Comparison of ENCODE assay signal across 16 cellular contexts in genomic region chr12:76595056-76595455, GRCh38. TPM values are rescaled to one million over a fixed set of nuclear protein-coding genes. Genes with fewer than 3 reads are reported as not detected.
A peak's percentile ranks its signal among the peaks of the same experiment; 100 is the strongest.
DNase-seq lines count a peak whose midpoint lies in the region; ATAC-seq, FAIRE-seq and TF ChIP-seq lines count a peak whose summit lies in the region.
"Had no signal": no experiment of that assay in that cellular context is flagged by ENCODE, and none has a peak within 500 bp of the region (broad histone marks: within the 10 kb centered on the region; RNA-seq: fewer than 3 reads in every experiment).

No MANE protein-coding gene starts in this region.

- intact Hi-C loops in left cardiac atrium (cut with DNase I): no loop called here
- intact Hi-C loops in heart right ventricle (cut with DNase I): no loop called here

- H2BK5ac ChIP-seq in H1 (ENCODE audit: low read depth, low read length) (no peak overlapping the region), mesenchymal stem cell (ENCODE audit: low read depth, low read length, poor library complexity, severe bottlenecking) (no peak overlapping the region)

- H3K27ac ChIP-seq in heart right ventricle: no peak overlapping the region
- no peak overlapping the region for H3K27ac ChIP-seq in H1 (ENCODE audit: low read depth, low read length)
- H3K27ac ChIP-seq in mesenchymal stem cell (ENCODE audit: low read length, poor library complexity, severe bottlenecking): no peak overlapping the region
- H3K27ac ChIP-seq: C4-2B had no signal

- CTCF ChIA-PET in H1 (lab: Charles Lee; ENCODE audit: partially characterized antibody): no interaction called here

- no peak for DNase-seq in left cardiac atrium
- DNase-seq in heart right ventricle: no peak
- no peak for DNase-seq in H1 (ENCODE audit: low read depth in 1 of 2, low spot score in 2 of 2)
- DNase-seq in mesenchymal stem cell: no peak
- DNase-seq in CD1c-positive myeloid dendritic cell (ENCODE audit: extremely low spot score): no peak
- no peak for DNase-seq in putamen (ENCODE audit: low spot score)
- DNase-seq: DMS 273 treated with DMSO at 0.1 percent for 48 hours, H9, Kasumi-1, NCI-H1417 treated with DMSO at 0.1 percent for 48 hours, NCI-H2029, NCI-H2171 had no signal

- no peaks in the 10 kb centered on the region for H3K4me1 ChIP-seq in heart right ventricle
- H3K4me1 ChIP-seq in H1 (replicated peaks in 1 of 4; ENCODE audit: control insufficient read depth in 3 of 4, insufficient read depth in 4 of 4, low read length in 3 of 4): no peaks in the 10 kb centered on the region
- no peaks in the 10 kb centered on the region for H3K4me1 ChIP-seq in mesenchymal stem cell (ENCODE audit: control insufficient read depth, insufficient read depth, low read depth, low read length)

- H2BK120ac ChIP-seq in H1 (replicated peaks; ENCODE audit: low read depth, low read length): no peak overlapping the region
- no peak overlapping the region for H2BK120ac ChIP-seq in mesenchymal stem cell (ENCODE audit: low read depth, low read length)

- H3K4me2 ChIP-seq in H1 (ENCODE audit: insufficient read depth in 1 of 2, low read depth in 2 of 2, low read length in 2 of 2) (no peak overlapping the region), mesenchymal stem cell (ENCODE audit: low read length, poor library complexity, severe bottlenecking) (no peak overlapping the region)

- H3K79me2 ChIP-seq in H1 (ENCODE audit: control insufficient read depth in 1 of 2, insufficient read depth in 2 of 2, low read length in 2 of 2): no peaks in the 10 kb centered on the region

- 84 to 86% methylated on average over 2 of the region's 2 CpGs for WGBS in heart right ventricle, 2 donors
- WGBS in H1 (ENCODE audit: extremely low coverage in 1 of 2, insufficient coverage in 1 of 2, insufficient read length in 1 of 2, insufficient replicate concordance in 2 of 2, low coverage in 1 of 2, low lambda C conversion rate in 2 of 2, missing lambda C conversion rate in 1 of 2), 2 experiments: 87% methylated on average over 2 of the region's 2 CpGs; no CpG with 5 or more reads in 1 of the 2 experiments
- WGBS in mesenchymal stem cell: 90% methylated on average over 1 of the region's 2 CpGs

- H2BK20ac ChIP-seq in H1 (ENCODE audit: low read length): no peak overlapping the region

- H2BK15ac ChIP-seq in H1 (ENCODE audit: low read length): no peak overlapping the region
- no peak overlapping the region for H2BK15ac ChIP-seq in mesenchymal stem cell (ENCODE audit: low read depth, poor library complexity, severe bottlenecking)

- no peaks in the 10 kb centered on the region for H3K23me2 ChIP-seq in H1 (ENCODE audit: low read depth, low read length)

- H3K9ac ChIP-seq in H1 (replicated peaks in 1 of 4; ENCODE audit: extremely low read depth in 1 of 4, low read depth in 3 of 4, low read length in 3 of 4) (no peak overlapping the region), mesenchymal stem cell (ENCODE audit: low read length) (peak overlapping the region; percentile 12)

- no peak overlapping the region for H2BK12ac ChIP-seq in H1 (ENCODE audit: low read depth, low read length)
- no peak overlapping the region for H2BK12ac ChIP-seq in mesenchymal stem cell (ENCODE audit: low read length in 2 of 2)

- no peak for TF ChIP-seq POLR2A in H1 (IDR thresholded peaks at IDR 0.05; ENCODE audit: control extremely low read depth in 1 of 2, low read depth in 2 of 2, low read length in 2 of 2)

- no peak for TF ChIP-seq EP300 in H1 (IDR thresholded peaks at IDR 0.05; ENCODE audit: borderline replicate concordance in 1 of 2, low read depth in 2 of 2, low read length in 2 of 2)

- no peak overlapping the region for H3K18ac ChIP-seq in H1 (ENCODE audit: extremely low read depth, low read length)
- H3K18ac ChIP-seq in mesenchymal stem cell (ENCODE audit: low read depth in 1 of 2, low read length in 2 of 2): no peak overlapping the region

- no peak overlapping the region for H4K5ac ChIP-seq in H1 (ENCODE audit: insufficient read length, low read depth, low read length)

- H4K91ac ChIP-seq in H1 (replicated peaks; ENCODE audit: insufficient read length, low read length) (no peak overlapping the region), mesenchymal stem cell (ENCODE audit: low read length) (no peak overlapping the region)

- H3K9me3 ChIP-seq in heart right ventricle: peaks cover 0 to 2% (median 0%) of the 10 kb centered on the region in 11 donors
- H3K9me3 ChIP-seq in H1 (ENCODE audit: insufficient read depth in 2 of 2, low read depth in 1 of 2, low read length in 1 of 2): no peaks in the 10 kb centered on the region
- H3K9me3 ChIP-seq in mesenchymal stem cell (ENCODE audit: control insufficient read depth, low read length): no peaks in the 10 kb centered on the region

- no peaks in the 10 kb centered on the region for H3K27me3 ChIP-seq in heart right ventricle
- H3K27me3 ChIP-seq in H1 (replicated peaks in 1 of 4; ENCODE audit: control insufficient read depth in 3 of 4, extremely low read depth in 1 of 4, insufficient read depth in 3 of 4, low read length in 3 of 4): no peaks in the 10 kb centered on the region
- H3K27me3 ChIP-seq in mesenchymal stem cell (ENCODE audit: control insufficient read depth in 1 of 2, insufficient read depth in 1 of 2, low read length in 2 of 2): no peaks in the 10 kb centered on the region

- TF ChIP-seq RAD21 in H1 (IDR thresholded peaks at IDR 0.05 in 1 of 2, conservative IDR thresholded peaks at IDR 0.05 in 1 of 2; ENCODE audit: low read depth in 2 of 2, low read length in 2 of 2): no peak

- H4K8ac ChIP-seq in H1 (ENCODE audit: extremely low read depth, insufficient read depth, low read length): no peak overlapping the region
- no peak overlapping the region for H4K8ac ChIP-seq in mesenchymal stem cell (ENCODE audit: low read length)

- H2AK5ac ChIP-seq in H1 (ENCODE audit: low read depth, low read length): no peak overlapping the region
- no peak overlapping the region for H2AK5ac ChIP-seq in mesenchymal stem cell (ENCODE audit: low read length, severe bottlenecking)

- no peak overlapping the region for H3K56ac ChIP-seq in H1 (replicated peaks; ENCODE audit: insufficient read length, low read depth, low read length)

- ATAC-seq in left cardiac atrium: peak; percentile 15 to 73
- ATAC-seq in heart right ventricle: no peak
- ATAC-seq in GM18909 (IDR thresholded peaks at IDR 0.05; ENCODE audit: poor library complexity, unreplicated experiment): no peak
- ATAC-seq in GM18502 (IDR thresholded peaks at IDR 0.05; ENCODE audit: poor library complexity, unreplicated experiment): no peak
- ATAC-seq: Panc1 had no signal

- H3K4ac ChIP-seq in H1 (replicated peaks; ENCODE audit: insufficient read length, low read depth, low read length) (no peak overlapping the region), mesenchymal stem cell (ENCODE audit: low read depth in 1 of 2, low read length in 2 of 2) (no peak overlapping the region)

- H3K4me3 ChIP-seq in heart right ventricle: no peak overlapping the region
- no peak overlapping the region for H3K4me3 ChIP-seq in H1 (ENCODE audit: extremely low read depth in 1 of 4, insufficient read depth in 2 of 4, low read depth in 3 of 4, low read length in 4 of 4)
- no peak overlapping the region for H3K4me3 ChIP-seq in mesenchymal stem cell (ENCODE audit: insufficient read depth in 1 of 2, low read depth in 1 of 2, low read length in 2 of 2)

- no peaks in the 10 kb centered on the region for H3K36me3 ChIP-seq in heart right ventricle
- H3K36me3 ChIP-seq in H1 (ENCODE audit: control insufficient read depth in 2 of 4, insufficient read depth in 4 of 4, low read length in 3 of 4): no peaks in the 10 kb centered on the region
- no peaks in the 10 kb centered on the region for H3K36me3 ChIP-seq in mesenchymal stem cell (ENCODE audit: control insufficient read depth in 1 of 2, insufficient read depth in 2 of 2, low read depth in 1 of 2, low read length in 2 of 2)

- H3K23ac ChIP-seq in H1 (ENCODE audit: insufficient read length): peak overlapping the region; percentile 93
- H3K23ac ChIP-seq in mesenchymal stem cell (ENCODE audit: low read length in 2 of 2): no peak overlapping the region

- H3K14ac ChIP-seq in H1 (ENCODE audit: insufficient read length) (no peak overlapping the region), mesenchymal stem cell (ENCODE audit: low read length in 2 of 2) (no peak overlapping the region)

- H4K20me1 ChIP-seq in H1 (replicated peaks in 1 of 2; ENCODE audit: control insufficient read depth in 1 of 2, insufficient read depth in 2 of 2, low read length in 2 of 2): no peaks in the 10 kb centered on the region

- H2AFZ ChIP-seq in H1 (ENCODE audit: low read length) (no peak overlapping the region), mesenchymal stem cell (ENCODE audit: low read depth, low read length) (no peak overlapping the region)

- POLR2A ChIA-PET in H1 (lab: Charles Lee; ENCODE audit: partially characterized antibody): interaction anchor here (0.6 kb wide), 1 partner anchor 167 kb away, joined by 4 read pairs; no protein-coding TSS in a partner anchor

- H3K79me1 ChIP-seq in H1 (ENCODE audit: low read depth, low read length) (no peaks in the 10 kb centered on the region), mesenchymal stem cell (replicated peaks; ENCODE audit: low read length, poor library complexity, severe bottlenecking) (no peaks in the 10 kb centered on the region)

- FAIRE-seq in H1 (lab: Jason Lieb, UNC): no peak

- TF ChIP-seq CTCF in heart right ventricle (IDR thresholded peaks at IDR 0.05) (no peak), H1 (IDR thresholded peaks at IDR 0.05; ENCODE audit: control extremely low read depth in 1 of 3, insufficient read depth in 1 of 3, low read depth in 1 of 3, low read length in 3 of 3) (no peak)

TF ChIP-seq in H1, 55 proteins besides CTCF, POLR2A, EP300 and RAD21 (continues in another document):
- TF ChIP-seq BCL11A (IDR thresholded peaks at IDR 0.05; ENCODE audit: low read depth in 2 of 2, low read length in 2 of 2) (no peak), BRCA1 (IDR thresholded peaks at IDR 0.05; ENCODE audit: low read depth, low read length) (no peak), BACH1 (IDR thresholded peaks at IDR 0.05; ENCODE audit: low read length) (no peak)

RNA-seq across cellular contexts. Expression of gene OSBPL8, which starts 35.5 kb away (rescaled TPM):
- total RNA-seq in left cardiac atrium: 10 to 100 TPM; 34.5 to 38.8 TPM
- total RNA-seq in heart right ventricle: 10 to 100 TPM; 25.5 to 50.0 (median 37.0) TPM
- polyA plus RNA-seq in heart right ventricle: 1 to 10 TPM; 5.6 to 7.3 TPM
- total RNA-seq in H1 (2021; fragmentation: NEBNext Ultra II Directional; extraction: Animal tissue kit (Norgen Biotek cat#: 25700)): 78.7 and 81.1 TPM in 2 replicates
- polyA plus RNA-seq in H1 (2011; rRNA removed): 10.9 and 28.9 TPM in 2 replicates
- polyA plus RNA-seq in H1 (2011; cell fraction: cytosol; rRNA removed): 16.0 TPM
- polyA plus RNA-seq in H1 (2011; cell fraction: nucleus; rRNA removed): 52.2 TPM
- 14.0 to 31.1 TPM (median 22.4 TPM) in 4 replicates for polyA plus RNA-seq in H1 (2012, experiment 1 of 2)
- polyA plus RNA-seq in H1 (2012, experiment 2 of 2): 1.7 TPM
- 44.3 TPM for polyA plus RNA-seq in H1 (2013, experiment 1 of 2)
- polyA plus RNA-seq in H1 (2013, experiment 2 of 2): 45.2 TPM
- 75.0 and 106 TPM in 2 replicates for polyA minus RNA-seq in H1 (2011; rRNA and poly(A)+ RNA removed)
- polyA minus RNA-seq in H1 (2011; cell fraction: cytosol; rRNA and poly(A)+ RNA removed): 63.6 TPM
- polyA minus RNA-seq in H1 (2011; cell fraction: nucleus; rRNA and poly(A)+ RNA removed): 128 TPM
- polyA plus RNA-seq in mesenchymal stem cell (2013, experiment 1 of 2): 38.2 TPM
- 37.6 TPM for polyA plus RNA-seq in mesenchymal stem cell (2013, experiment 2 of 2)

Comparison
In these comparisons a context has a peak if more than half of its experiments do, and no peak if none do; other contexts are left out.
1. ATAC-seq: peak in left cardiac atrium (2 of 2); none in heart right ventricle (0 of 8), GM18909 (single experiment) and GM18502 (single experiment).